Comparison of ENCODE assay signal across 16 cellular contexts in genomic region chr16:66152841-66153525, GRCh38.
DNase-seq lines count a peak whose midpoint lies in the region; ATAC-seq and TF ChIP-seq lines count a peak whose summit lies in the region.
"Had no signal": no experiment of that assay in that cellular context is flagged by ENCODE, and none has a peak within 500 bp of the region (broad histone marks: within the 10 kb centered on the region; RNA-seq: fewer than 3 reads in every experiment).

No MANE protein-coding gene starts in this region.

- intact Hi-C loops in left lung (cut with DNase I): no loop called here
- intact Hi-C loops in posterior vena cava (cut with DNase I): no loop called here

- TF ChIP-seq EP300 in tibial nerve (IDR thresholded peaks at IDR 0.05): no peak

- H3K36me3 ChIP-seq in left lung (no peaks in the 10 kb centered on the region), tibial nerve (no peaks in the 10 kb centered on the region)
- H3K36me3 ChIP-seq: stomach had no signal

- H3K4me1 ChIP-seq in left lung (peaks cover 7 to 11% of the 10 kb centered on the region in 2 donors), tibial nerve (peaks cover 0 to 55% (median 14%) of the 10 kb centered on the region in 4 donors)

- in situ Hi-C loops in astrocyte of the spinal cord (cut with HindIII; ENCODE audit: low sequenced_read_pairs): no loop called here

- TF ChIP-seq CTCF in astrocyte of the spinal cord (IDR thresholded peaks at IDR 0.05; ENCODE audit: low read depth, low read length) (peak; percentile 5), left lung (IDR thresholded peaks at IDR 0.05) (no peak), tibial nerve (IDR thresholded peaks at IDR 0.05) (no peak)

- no peaks in the 10 kb centered on the region for H3K27me3 ChIP-seq in left lung
- no peaks in the 10 kb centered on the region for H3K27me3 ChIP-seq in tibial nerve
- H3K27me3 ChIP-seq: stomach had no signal

- ATAC-seq in left lung: peak; percentile 31
- no peak for ATAC-seq in HG03159 (IDR thresholded peaks at IDR 0.05; ENCODE audit: unreplicated experiment)
- no peak for ATAC-seq in HG02840 (IDR thresholded peaks at IDR 0.05; ENCODE audit: low FRiP score, unreplicated experiment)

- H3K9me3 ChIP-seq in left lung (no peaks in the 10 kb centered on the region), tibial nerve (no peaks in the 10 kb centered on the region)
- H3K9me3 ChIP-seq: stomach had no signal

- 39 to 43% methylated on average over 4 of the region's 4 CpGs for WGBS in tibial nerve, 2 donors

- H3K27ac ChIP-seq in left lung (peak overlapping the region in 1 of 2 donors; percentile 46), tibial nerve (peak overlapping the region; percentile 2 to 84 (median 64))

- H3K4me3 ChIP-seq in astrocyte of the spinal cord (ENCODE audit: low read depth, low read length) (no peak overlapping the region), left lung (no peak overlapping the region), tibial nerve (no peak overlapping the region)
- H3K4me3 ChIP-seq: stomach had no signal

- TF ChIP-seq POLR2A in tibial nerve (IDR thresholded peaks at IDR 0.05): no peak

- DNase-seq in GM03348 (ENCODE audit: low spot score): peak; percentile 85
- peak; percentile 84 for DNase-seq in astrocyte of the spinal cord (ENCODE audit: low read depth, low spot score)
- DNase-seq in left lung: no peak
- no peak for DNase-seq in tibial nerve (ENCODE audit: low spot score in 2 of 2)
- DNase-seq in posterior vena cava (ENCODE audit: low spot score): no peak
- DNase-seq: activated CD4-positive, alpha-beta T cell treated with anti-CD3 and anti-CD28 coated beads for 48 hours; activated naive CD8-positive, alpha-beta T cell treated with anti-CD3 and anti-CD28 coated beads for 36 hours; CD4-positive, alpha-beta T cell; cortex of kidney; NCI-H2107; NCI-H774; occipital lobe; stomach; T1000 had no signal

Comparison
In these comparisons a context has a peak if more than half of its experiments do, and no peak if none do; other contexts are left out.
1. DNase-seq: peak in GM03348 (single experiment) and astrocyte of the spinal cord (single experiment); none in left lung (0 of 2), tibial nerve (0 of 2) and posterior vena cava (single experiment).